Comparison of ENCODE assay signal across 1 cellular context in genomic region chr21:34336756-34337391, GRCh38.
TF ChIP-seq lines count a peak whose summit lies in the region.

No MANE protein-coding gene starts in this region.

TF ChIP-seq in K562, 482 proteins besides CTCF, POLR2A, EP300 and RAD21:
- TF ChIP-seq EP400 (IDR thresholded peaks at IDR 0.05): no peak
- TF ChIP-seq SPI1 (IDR thresholded peaks at IDR 0.05; ENCODE audit: borderline replicate concordance, low read depth, low read length): 0 out of 2 replicates have a peak, but pooled peaks have one; percentile 13
